In the genomic region with DNA sequence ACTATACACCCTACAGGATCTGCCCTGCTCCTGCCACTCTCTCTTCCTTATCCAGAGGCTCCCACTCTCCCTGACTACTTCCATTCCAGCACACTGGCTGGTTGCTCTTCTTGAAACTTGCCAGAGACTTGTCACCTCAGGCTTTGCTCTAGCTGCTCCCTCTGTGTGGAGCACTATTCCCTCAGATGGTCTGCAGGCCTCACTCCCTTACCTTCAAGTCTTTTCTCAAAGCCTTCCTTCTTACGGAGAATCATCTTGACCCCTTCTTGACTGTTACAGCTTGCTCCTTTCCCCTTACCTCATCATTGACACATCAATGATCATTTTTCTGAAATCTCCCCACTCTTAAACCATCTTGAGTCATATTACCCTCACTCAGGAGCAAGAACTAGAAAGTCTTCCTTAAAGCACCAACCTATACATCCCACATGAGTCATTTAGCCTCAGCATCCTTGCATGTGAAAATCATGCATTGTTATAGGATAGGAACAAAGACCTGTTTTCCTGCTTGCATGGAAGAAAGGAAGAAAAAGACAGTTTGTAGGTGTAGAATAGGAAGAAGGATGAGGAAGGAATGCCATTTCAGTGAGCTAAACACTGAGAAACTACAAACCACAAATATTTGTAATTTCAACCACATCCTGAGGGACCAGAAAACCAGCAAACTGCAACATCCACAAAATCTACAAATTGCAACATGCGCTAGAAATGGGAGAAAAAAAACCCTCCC, we compare ENCODE assay signal across 9 cellular contexts. TPM values are rescaled to one million over a fixed set of nuclear protein-coding genes. Genes with fewer than 3 reads are reported as not detected.
DNase-seq lines count a peak whose midpoint lies in the region; ATAC-seq, FAIRE-seq and TF ChIP-seq lines count a peak whose summit lies in the region.
"Had no signal": no experiment of that assay in that cellular context is flagged by ENCODE, and none has a peak within 500 bp of the region (broad histone marks: within the 10 kb centered on the region; RNA-seq: fewer than 3 reads in every experiment).

No MANE protein-coding gene starts in this region.

- peak overlapping the region; percentile 15 for H3K27ac ChIP-seq in CD4-positive, CD25-positive, alpha-beta regulatory T cell (ENCODE audit: insufficient read depth, low read length, poor library complexity, severe bottlenecking)

- H3K36me3 Mint-ChIP-seq in CD4-positive, CD25-positive, alpha-beta regulatory T cell: peaks cover 15% of the 10 kb centered on the region

- H3K4me3 ChIP-seq in CD4-positive, CD25-positive, alpha-beta regulatory T cell (ENCODE audit: low read depth, low read length): peak overlapping the region; percentile 16
- H3K4me3 ChIP-seq in HFF-Myc (replicated peaks; ENCODE audit: low read depth, low read length): no peak overlapping the region
- H3K4me3 ChIP-seq in foreskin fibroblast (ENCODE audit: low read depth in 1 of 2, low read length in 2 of 2): no peak overlapping the region

- peak in 1 of 3 donors; percentile 23 for DNase-seq in CD4-positive, CD25-positive, alpha-beta regulatory T cell
- peak; percentile 66 for DNase-seq in HFF-Myc (ENCODE audit: extremely low read depth, low read depth)
- DNase-seq in RCC 7860 (ENCODE audit: low spot score): peak; percentile 84
- peak; percentile 80 to 81 for DNase-seq in foreskin fibroblast
- DNase-seq in DMS153 treated with DMSO at 0.1 percent for 48 hours (lab: John Stamatoyannopoulos, UW; ENCODE audit: unreplicated experiment): no peak
- DNase-seq in retina: no peak
- no peak for DNase-seq in activated CD4-positive, alpha-beta T cell treated with anti-CD3 and anti-CD28 coated beads for 48 hours
- DNase-seq: activated CD8-positive, alpha-beta memory T cell treated with anti-CD3 and anti-CD28 coated beads for 24 hours had no signal

- no peaks in the 10 kb centered on the region for H3K27me3 Mint-ChIP-seq in CD4-positive, CD25-positive, alpha-beta regulatory T cell

- no peak overlapping the region for H3K27ac Mint-ChIP-seq in CD4-positive, CD25-positive, alpha-beta regulatory T cell

- H3K4me1 ChIP-seq in CD4-positive, CD25-positive, alpha-beta regulatory T cell (ENCODE audit: control insufficient read depth, insufficient read depth, low read length, poor library complexity, severe bottlenecking): peaks cover 10% of the 10 kb centered on the region

- FAIRE-seq in RCC 7860 (lab: Jason Lieb, UNC): peak; percentile 87

- ATAC-seq in CD4-positive, CD25-positive, alpha-beta regulatory T cell (ENCODE audit: low read depth in 2 of 2): no peak
- ATAC-seq in GM18867 (IDR thresholded peaks at IDR 0.05; ENCODE audit: unreplicated experiment): no peak

- no peaks in the 10 kb centered on the region for H3K9me3 Mint-ChIP-seq in CD4-positive, CD25-positive, alpha-beta regulatory T cell

- H3K4me1 Mint-ChIP-seq in CD4-positive, CD25-positive, alpha-beta regulatory T cell: peaks cover 7 to 15% (median 11%) of the 10 kb centered on the region in 4 donors

- no peaks in the 10 kb centered on the region for H3K9me3 ChIP-seq in CD4-positive, CD25-positive, alpha-beta regulatory T cell (ENCODE audit: control insufficient read depth in 2 of 2, low read length in 2 of 2)

- no peaks in the 10 kb centered on the region for H3K27me3 ChIP-seq in CD4-positive, CD25-positive, alpha-beta regulatory T cell (ENCODE audit: control insufficient read depth, insufficient read depth, low read length)

- no peak overlapping the region for H3K4me3 Mint-ChIP-seq in CD4-positive, CD25-positive, alpha-beta regulatory T cell

- peaks cover 62% of the 10 kb centered on the region for H3K36me3 ChIP-seq in CD4-positive, CD25-positive, alpha-beta regulatory T cell (ENCODE audit: control insufficient read depth, insufficient read depth, low read length)

- no peak for TF ChIP-seq CTCF in HFF-Myc (IDR thresholded peaks at IDR 0.05; ENCODE audit: low read depth, low read length, missing control alignments)
- TF ChIP-seq CTCF in foreskin fibroblast (IDR thresholded peaks at IDR 0.05; ENCODE audit: low read depth, low read length): no peak

RNA-seq across cellular contexts. Expression of a gene that starts 55.7 kb away (rescaled TPM):
- total RNA-seq in CD4-positive, CD25-positive, alpha-beta regulatory T cell: 117 TPM
- 10 to 100 TPM; 66.4 to 98.4 (median 69.1) TPM for polyA plus RNA-seq in CD4-positive, CD25-positive, alpha-beta regulatory T cell

Comparison
In these comparisons a context has a peak if more than half of its experiments do, and no peak if none do; other contexts are left out.
1. DNase-seq: peak in HFF-Myc (single experiment), RCC 7860 (single experiment) and foreskin fibroblast (2 of 2); none in DMS153 treated with DMSO at 0.1 percent for 48 hours (single experiment), retina (single experiment) and activated CD4-positive, alpha-beta T cell treated with anti-CD3 and anti-CD28 coated beads for 48 hours (single experiment).